Comparison of ENCODE assay signal across 1 cellular context in the genomic region with DNA sequence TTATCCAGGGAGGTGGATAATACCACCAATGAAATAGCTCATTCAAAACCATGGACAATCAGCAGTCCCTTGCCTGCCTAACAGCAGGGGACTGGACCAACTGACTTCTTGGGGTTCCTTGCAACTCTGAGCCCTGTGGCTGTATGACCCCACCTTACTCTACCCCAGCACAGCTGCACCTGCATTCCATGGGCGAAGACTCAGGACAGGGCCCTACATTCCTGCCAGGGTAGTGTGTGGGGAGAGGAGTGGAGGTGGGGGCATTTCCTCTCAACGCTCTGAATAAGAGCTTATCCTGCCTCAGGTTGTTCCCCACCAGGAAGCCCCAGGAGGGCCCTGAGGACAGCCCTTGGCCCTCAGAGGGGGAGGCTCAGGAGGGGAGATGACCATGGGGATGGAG.
TF ChIP-seq lines count a peak whose summit lies in the region.

No MANE protein-coding gene starts in this region.

TF ChIP-seq in K562, 482 proteins besides CTCF, POLR2A, EP300 and RAD21 (continued from another document):
- TF ChIP-seq, protein P1, sequence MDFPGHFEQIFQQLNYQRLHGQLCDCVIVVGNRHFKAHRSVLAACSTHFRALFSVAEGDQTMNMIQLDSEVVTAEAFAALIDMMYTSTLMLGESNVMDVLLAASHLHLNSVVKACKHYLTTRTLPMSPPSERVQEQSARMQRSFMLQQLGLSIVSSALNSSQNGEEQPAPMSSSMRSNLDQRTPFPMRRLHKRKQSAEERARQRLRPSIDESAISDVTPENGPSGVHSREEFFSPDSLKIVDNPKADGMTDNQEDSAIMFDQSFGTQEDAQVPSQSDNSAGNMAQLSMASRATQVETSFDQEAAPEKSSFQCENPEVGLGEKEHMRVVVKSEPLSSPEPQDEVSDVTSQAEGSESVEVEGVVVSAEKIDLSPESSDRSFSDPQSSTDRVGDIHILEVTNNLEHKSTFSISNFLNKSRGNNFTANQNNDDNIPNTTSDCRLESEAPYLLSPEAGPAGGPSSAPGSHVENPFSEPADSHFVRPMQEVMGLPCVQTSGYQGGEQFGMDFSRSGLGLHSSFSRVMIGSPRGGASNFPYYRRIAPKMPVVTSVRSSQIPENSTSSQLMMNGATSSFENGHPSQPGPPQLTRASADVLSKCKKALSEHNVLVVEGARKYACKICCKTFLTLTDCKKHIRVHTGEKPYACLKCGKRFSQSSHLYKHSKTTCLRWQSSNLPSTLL (IDR thresholded peaks at IDR 0.05), result no peak
- no peak for TF ChIP-seq MED1 (CRISPR knock-in tag; IDR thresholded peaks at IDR 0.05; ENCODE audit: borderline replicate concordance)
- TF ChIP-seq LCOR (CRISPR knock-in tag; IDR thresholded peaks at IDR 0.05), result no peak
- TF ChIP-seq ATF7 (IDR thresholded peaks at IDR 0.05), result no peak
- TF ChIP-seq ZNF699 (CRISPR knock-in tag; IDR thresholded peaks at IDR 0.05; ENCODE audit: insufficient replicate concordance), result no peak
- TF ChIP-seq, protein P2, sequence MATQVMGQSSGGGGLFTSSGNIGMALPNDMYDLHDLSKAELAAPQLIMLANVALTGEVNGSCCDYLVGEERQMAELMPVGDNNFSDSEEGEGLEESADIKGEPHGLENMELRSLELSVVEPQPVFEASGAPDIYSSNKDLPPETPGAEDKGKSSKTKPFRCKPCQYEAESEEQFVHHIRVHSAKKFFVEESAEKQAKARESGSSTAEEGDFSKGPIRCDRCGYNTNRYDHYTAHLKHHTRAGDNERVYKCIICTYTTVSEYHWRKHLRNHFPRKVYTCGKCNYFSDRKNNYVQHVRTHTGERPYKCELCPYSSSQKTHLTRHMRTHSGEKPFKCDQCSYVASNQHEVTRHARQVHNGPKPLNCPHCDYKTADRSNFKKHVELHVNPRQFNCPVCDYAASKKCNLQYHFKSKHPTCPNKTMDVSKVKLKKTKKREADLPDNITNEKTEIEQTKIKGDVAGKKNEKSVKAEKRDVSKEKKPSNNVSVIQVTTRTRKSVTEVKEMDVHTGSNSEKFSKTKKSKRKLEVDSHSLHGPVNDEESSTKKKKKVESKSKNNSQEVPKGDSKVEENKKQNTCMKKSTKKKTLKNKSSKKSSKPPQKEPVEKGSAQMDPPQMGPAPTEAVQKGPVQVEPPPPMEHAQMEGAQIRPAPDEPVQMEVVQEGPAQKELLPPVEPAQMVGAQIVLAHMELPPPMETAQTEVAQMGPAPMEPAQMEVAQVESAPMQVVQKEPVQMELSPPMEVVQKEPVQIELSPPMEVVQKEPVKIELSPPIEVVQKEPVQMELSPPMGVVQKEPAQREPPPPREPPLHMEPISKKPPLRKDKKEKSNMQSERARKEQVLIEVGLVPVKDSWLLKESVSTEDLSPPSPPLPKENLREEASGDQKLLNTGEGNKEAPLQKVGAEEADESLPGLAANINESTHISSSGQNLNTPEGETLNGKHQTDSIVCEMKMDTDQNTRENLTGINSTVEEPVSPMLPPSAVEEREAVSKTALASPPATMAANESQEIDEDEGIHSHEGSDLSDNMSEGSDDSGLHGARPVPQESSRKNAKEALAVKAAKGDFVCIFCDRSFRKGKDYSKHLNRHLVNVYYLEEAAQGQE (CRISPR knock-in tag; IDR thresholded peaks at IDR 0.05; ENCODE audit: low read depth), result no peak
- TF ChIP-seq GABPB2 (CRISPR knock-in tag; conservative IDR thresholded peaks at IDR 0.05), result no peak
- no peak for TF ChIP-seq ZBTB17 (CRISPR knock-in tag; IDR thresholded peaks at IDR 0.05)
- TF ChIP-seq FOXJ2 (tag; IDR thresholded peaks at IDR 0.05), result no peak
- TF ChIP-seq POU5F1 (IDR thresholded peaks at IDR 0.05; ENCODE audit: borderline replicate concordance, low read depth, low read length, partially characterized antibody), result no peak
- TF ChIP-seq ZNF586 (CRISPR knock-in tag; conservative IDR thresholded peaks at IDR 0.05), result no peak
- no peak for TF ChIP-seq PCBP1 (IDR thresholded peaks at IDR 0.05; ENCODE audit: low read depth, low read length, poor library complexity, severe bottlenecking)
- no peak for TF ChIP-seq EP400 (IDR thresholded peaks at IDR 0.05)
- TF ChIP-seq FOXK1 (CRISPR knock-in tag; IDR thresholded peaks at IDR 0.05; ENCODE audit: borderline replicate concordance), result no peak
- no peak for TF ChIP-seq GATAD2B (IDR thresholded peaks at IDR 0.05; ENCODE audit: borderline replicate concordance)
- no peak for TF ChIP-seq ZNF561 (CRISPR knock-in tag; conservative IDR thresholded peaks at IDR 0.05)
- TF ChIP-seq MTA1 (IDR thresholded peaks at IDR 0.05; ENCODE audit: borderline replicate concordance), result no peak
